In genomic region chr19:43532571-43532961, GRCh38 we compare ENCODE assay signal across 8 cellular contexts. TPM values are rescaled to one million over a fixed set of nuclear protein-coding genes. Genes with fewer than 3 reads are reported as not detected.
DNase-seq lines count a peak whose midpoint lies in the region; ATAC-seq and TF ChIP-seq lines count a peak whose summit lies in the region.

No MANE protein-coding gene starts in this region.

- intact Hi-C loops in PC-3 (cut with micrococcal nuclease) = no loop called here

- H4K20me1 ChIP-seq in PC-3 (ENCODE audit: low read length) = no peaks in the 10 kb centered on the region

- TF ChIP-seq CTCF in GM12865 (IDR thresholded peaks at IDR 0.05; ENCODE audit: insufficient read depth, low read depth, low read length, missing control alignments) (no peak), PC-3 (conservative IDR thresholded peaks at IDR 0.05; ENCODE audit: low read depth, low read length) (no peak)

- no peaks in the 10 kb centered on the region for H3F3A ChIP-seq in PC-3 (ENCODE audit: low read length, unreplicated experiment)

- H3K9me2 ChIP-seq in PC-3 (replicated peaks; ENCODE audit: low read length) = no peaks in the 10 kb centered on the region

- ATAC-seq in HG02678 (IDR thresholded peaks at IDR 0.05; ENCODE audit: unreplicated experiment) (peak; percentile 20), PC-3 (peak; percentile 9), HG02571 (IDR thresholded peaks at IDR 0.05; ENCODE audit: unreplicated experiment) (no peak)

- H3K4me1 ChIP-seq in PC-3 (ENCODE audit: insufficient read depth, low read length) (peaks cover 13% of the 10 kb centered on the region), duodenal mucosa (ENCODE audit: control insufficient read depth in 1 of 2, insufficient read depth in 2 of 2, low read length in 2 of 2) (peaks cover 8 to 15% of the 10 kb centered on the region in 2 donors), muscle layer of colon (ENCODE audit: insufficient read depth, low read length) (peaks cover 25% of the 10 kb centered on the region)

- H2AFZ ChIP-seq in PC-3 (ENCODE audit: low read length) = peak overlapping the region; percentile 90

- CTCF ChIA-PET in PC-3 (lab: Charles Lee) = interaction anchor here (0.6 to 0.9 kb wide), 3 partner anchors 22 to 69 kb away, joined by 3 read pairs; no protein-coding TSS in a partner anchor

- H3K27me3 ChIP-seq in PC-3 (ENCODE audit: low read length) = no peaks in the 10 kb centered on the region
- H3K27me3 ChIP-seq in duodenal mucosa (ENCODE audit: control insufficient read depth in 1 of 2, insufficient read depth in 2 of 2, low read length in 2 of 2) = no peaks in the 10 kb centered on the region
- no peaks in the 10 kb centered on the region for H3K27me3 ChIP-seq in muscle layer of colon (ENCODE audit: control insufficient read depth in 1 of 2, insufficient read depth in 2 of 2, low read length in 2 of 2)

- H3K36me3 ChIP-seq in PC-3 (ENCODE audit: low read depth, low read length) (no peaks in the 10 kb centered on the region), duodenal mucosa (ENCODE audit: control insufficient read depth in 1 of 2, insufficient read depth in 2 of 2, low read length in 2 of 2) (no peaks in the 10 kb centered on the region), muscle layer of colon (ENCODE audit: insufficient read depth, low read length) (no peaks in the 10 kb centered on the region)

- H3K9ac ChIP-seq in PC-3 (ENCODE audit: low read length) = peak overlapping the region; percentile 58
- peak overlapping the region; percentile 70 to 82 for H3K9ac ChIP-seq in duodenal mucosa (ENCODE audit: low read depth in 1 of 2, low read length in 2 of 2)
- H3K9ac ChIP-seq in muscle layer of colon (ENCODE audit: low read length) = peak overlapping the region; percentile 23

- H3K9me3 ChIP-seq in PC-3 (ENCODE audit: low read length) (no peaks in the 10 kb centered on the region), duodenal mucosa (ENCODE audit: control insufficient read depth in 1 of 2, low read length in 2 of 2) (no peaks in the 10 kb centered on the region), muscle layer of colon (ENCODE audit: low read length) (no peaks in the 10 kb centered on the region)

- H3K27ac ChIP-seq in PC-3 (ENCODE audit: low read length) (peak overlapping the region; percentile 67), duodenal mucosa (ENCODE audit: low read depth, low read length) (peak overlapping the region; percentile 89), muscle layer of colon (ENCODE audit: low read depth, low read length) (peak overlapping the region; percentile 96)

- no TSS peak for BruUV-seq in PC-3 (replicated peaks; lab: Mats Ljungman, UMichigan)

- DNase-seq in GM12865 (ENCODE audit: low read depth) (peak; percentile 87), PC-3 (no peak), ecto neural progenitor cell (ENCODE audit: low spot score) (no peak)
- DNase-seq in central memory CD4-positive, alpha-beta T cell = no peak

- peak overlapping the region; percentile 90 for H3K4me2 ChIP-seq in PC-3 (ENCODE audit: low read length)

- POLR2A ChIA-PET in PC-3 (lab: Charles Lee; ENCODE audit: unreplicated experiment) = interaction anchor here (1.0 kb wide), 1 partner anchor 136 kb away, joined by 15 read pairs; no protein-coding TSS in a partner anchor

- H3K79me2 ChIP-seq in PC-3 (ENCODE audit: low read length) = no peaks in the 10 kb centered on the region

- H3K4me3 ChIP-seq in GM12865 (ENCODE audit: low read depth, low read length) (peak overlapping the region; percentile 84), PC-3 (ENCODE audit: low read length) (peak overlapping the region; percentile 69), duodenal mucosa (ENCODE audit: low read depth in 1 of 2, low read length in 2 of 2) (peak overlapping the region; percentile 86 to 90), muscle layer of colon (ENCODE audit: low read depth in 1 of 2, low read length in 2 of 2) (peak overlapping the region; percentile 59 to 96)

RNA-seq across cellular contexts. Expression of gene ZNF575, which starts 0.4 kb away (rescaled TPM):
- total RNA-seq in PC-3 (2014; rRNA removed) = 0.98 TPM in 1 of 2 replicates, not detected in the other

RNA-seq across cellular contexts. Expression of gene ETHE1, which starts 5.6 kb away (rescaled TPM):
- 34.2 and 44.9 TPM in 2 replicates for total RNA-seq in PC-3 (2014; rRNA removed)

RNA-seq across cellular contexts. Expression of gene PHLDB3, which starts 28.0 kb away (rescaled TPM):
- 29.0 and 36.0 TPM in 2 replicates for total RNA-seq in PC-3 (2014; rRNA removed)

RNA-seq across cellular contexts. Expression of gene XRCC1, which starts 42.8 kb away (rescaled TPM):
- total RNA-seq in PC-3 (2014; rRNA removed) = 23.4 and 43.1 TPM in 2 replicates

RNA-seq across cellular contexts. Expression of gene PINLYP, which starts 43.0 kb away (rescaled TPM):
- total RNA-seq in PC-3 (2014; rRNA removed) = 0.18 TPM in 1 of 2 replicates, not detected in the other

Comparison
In these comparisons a context has a peak if more than half of its experiments do, and no peak if none do; other contexts are left out.
1. H3K9ac ChIP-seq: peak in every context shown above with its lines; median percentile 76 in duodenal mucosa; 58 in PC-3; 23 in muscle layer of colon.